9 cellular contexts compared by ENCODE assay signal in genomic region chr15:69074011-69074842, GRCh38. TPM values are rescaled to one million over a fixed set of nuclear protein-coding genes. Genes with fewer than 3 reads are reported as not detected.
DNase-seq lines count a peak whose midpoint lies in the region; ATAC-seq, FAIRE-seq and TF ChIP-seq lines count a peak whose summit lies in the region.
"Had no signal": no experiment of that assay in that cellular context is flagged by ENCODE, and none has a peak within 500 bp of the region (broad histone marks: within the 10 kb centered on the region; RNA-seq: fewer than 3 reads in every experiment).

No MANE protein-coding gene starts in this region.

- H3K4me3 Mint-ChIP-seq in activated CD8-positive, alpha-beta memory T cell treated with anti-CD3 and anti-CD28 coated beads, Interleukin-2, amount 10 ng/mL, durations not matched to agents 7 days and 5 days: peak overlapping the region; percentile 30

- no peaks in the 10 kb centered on the region for H3K36me3 Mint-ChIP-seq in activated CD8-positive, alpha-beta memory T cell treated with anti-CD3 and anti-CD28 coated beads, Interleukin-2, amount 10 ng/mL, durations not matched to agents 7 days and 5 days

- no peaks in the 10 kb centered on the region for H3K9me3 ChIP-seq in stomach smooth muscle (ENCODE audit: control insufficient read depth in 2 of 2, low read length in 2 of 2)

- peaks cover 58% of the 10 kb centered on the region for H3K27me3 Mint-ChIP-seq in activated CD8-positive, alpha-beta memory T cell treated with anti-CD3 and anti-CD28 coated beads, Interleukin-2, amount 10 ng/mL, durations not matched to agents 7 days and 5 days

- no peak overlapping the region for H3K9ac ChIP-seq in stomach smooth muscle (ENCODE audit: low read length in 2 of 2)

- no peak for FAIRE-seq in bronchial epithelial cell (lab: Jason Lieb, UNC)

- peaks cover 11% of the 10 kb centered on the region for H3K4me1 Mint-ChIP-seq in activated CD8-positive, alpha-beta memory T cell treated with anti-CD3 and anti-CD28 coated beads, Interleukin-2, amount 10 ng/mL, durations not matched to agents 7 days and 5 days

- peak; percentile 8 for TF ChIP-seq CTCF in bronchial epithelial cell (IDR thresholded peaks at IDR 0.05; ENCODE audit: insufficient read depth, low read length, severe bottlenecking)

- CTCF ChIA-PET in activated CD8-positive, alpha-beta memory T cell treated with anti-CD3 and anti-CD28 coated beads, Interleukin-2, amount 10 ng/mL, durations not matched to agents 7 days and 5 days (lab: Charles Lee): no interaction called here

- H3K36me3 ChIP-seq in bronchial epithelial cell (ENCODE audit: control insufficient read depth, insufficient read depth, low read length) (no peaks in the 10 kb centered on the region), stomach smooth muscle (ENCODE audit: control insufficient read depth in 2 of 2, insufficient read depth in 2 of 2, low read length in 2 of 2) (no peaks in the 10 kb centered on the region)

- H3K4me1 ChIP-seq in stomach smooth muscle (ENCODE audit: control insufficient read depth, insufficient read depth, low read length): peaks cover 7% of the 10 kb centered on the region

- H3K27me3 ChIP-seq in bronchial epithelial cell (ENCODE audit: control insufficient read depth, insufficient read depth, low read length) (peaks cover under 1% of the 10 kb centered on the region), stomach smooth muscle (ENCODE audit: control insufficient read depth in 1 of 2, insufficient read depth in 2 of 2, low read length in 2 of 2) (peaks cover 6 to 15% of the 10 kb centered on the region in 2 donors)

- no peak overlapping the region for H3K27ac ChIP-seq in stomach smooth muscle (ENCODE audit: low read length)

- ATAC-seq in activated CD8-positive, alpha-beta memory T cell treated with anti-CD3 and anti-CD28 coated beads, Interleukin-2, amount 10 ng/mL, durations not matched to agents 7 days and 5 days: peak; percentile 23

- H3K4me3 ChIP-seq in bronchial epithelial cell (ENCODE audit: low read depth, low read length): peak overlapping the region; percentile 63
- peak overlapping the region; percentile 51 to 71 for H3K4me3 ChIP-seq in stomach smooth muscle (ENCODE audit: low read length in 2 of 2)

- no peak for DNase-seq in activated CD8-positive, alpha-beta memory T cell treated with anti-CD3 and anti-CD28 coated beads, Interleukin-2, amount 10 ng/mL, durations not matched to agents 7 days and 5 days
- no peak for DNase-seq in activated CD8-positive, alpha-beta memory T cell treated with anti-CD3 and anti-CD28 coated beads, Interleukin-2, amount 50 U/mL, for 48 hours
- peak; percentile 46 to 55 for DNase-seq in NCI-H446 (lab: John Stamatoyannopoulos, UW)
- peak; percentile 50 for DNase-seq in bronchial epithelial cell (ENCODE audit: low read depth)
- peak; percentile 46 for DNase-seq in kidney glomerular epithelial cell (lab: John Stamatoyannopoulos, UW)
- DNase-seq in activated naive CD4-positive, alpha-beta T cell (lab: John Stamatoyannopoulos, UW): no peak
- DNase-seq in activated effector memory CD4-positive, alpha-beta T cell treated with anti-CD3 and anti-CD28 coated beads, Interleukin-2, amount 50 U/mL, for 16 hours: no peak

- H3K9me3 Mint-ChIP-seq in activated CD8-positive, alpha-beta memory T cell treated with anti-CD3 and anti-CD28 coated beads, Interleukin-2, amount 10 ng/mL, durations not matched to agents 7 days and 5 days (ENCODE audit: low read depth): no peaks in the 10 kb centered on the region
- H3K9me3 Mint-ChIP-seq: activated naive CD4-positive, alpha-beta T cell treated with anti-CD3 and anti-CD28 coated beads, Interleukin-2, amount 50 U/mL, for 72 hours had no signal

- no peak overlapping the region for H3K27ac Mint-ChIP-seq in activated CD8-positive, alpha-beta memory T cell treated with anti-CD3 and anti-CD28 coated beads, Interleukin-2, amount 10 ng/mL, durations not matched to agents 7 days and 5 days
- H3K27ac Mint-ChIP-seq: activated naive CD4-positive, alpha-beta T cell treated with anti-CD3 and anti-CD28 coated beads, Interleukin-2, amount 50 U/mL, for 72 hours had no signal

RNA-seq across cellular contexts. Expression of gene NOX5, which starts 59.7 kb away (rescaled TPM):
- under 1 TPM in 1 of 2 experiments, not detected in 1; 0.06 TPM for total RNA-seq in activated CD8-positive, alpha-beta memory T cell treated with anti-CD3 and anti-CD28 coated beads, Interleukin-2, amount 10 ng/mL, durations not matched to agents 7 days and 5 days
- under 0.01 TPM in 1 of 2 replicates, not detected in the other for total RNA-seq in bronchial epithelial cell

Comparison
In these comparisons a context has a peak if more than half of its experiments do, and no peak if none do; other contexts are left out.
1. DNase-seq: peak in NCI-H446 (2 of 2), bronchial epithelial cell (single experiment) and kidney glomerular epithelial cell (single experiment); none in activated CD8-positive, alpha-beta memory T cell treated with anti-CD3 and anti-CD28 coated beads, Interleukin-2, amount 10 ng/mL, durations not matched to agents 7 days and 5 days (single experiment), activated CD8-positive, alpha-beta memory T cell treated with anti-CD3 and anti-CD28 coated beads, Interleukin-2, amount 50 U/mL, for 48 hours (single experiment), activated naive CD4-positive, alpha-beta T cell (0 of 4) and activated effector memory CD4-positive, alpha-beta T cell treated with anti-CD3 and anti-CD28 coated beads, Interleukin-2, amount 50 U/mL, for 16 hours (single experiment).